In the genomic region with DNA sequence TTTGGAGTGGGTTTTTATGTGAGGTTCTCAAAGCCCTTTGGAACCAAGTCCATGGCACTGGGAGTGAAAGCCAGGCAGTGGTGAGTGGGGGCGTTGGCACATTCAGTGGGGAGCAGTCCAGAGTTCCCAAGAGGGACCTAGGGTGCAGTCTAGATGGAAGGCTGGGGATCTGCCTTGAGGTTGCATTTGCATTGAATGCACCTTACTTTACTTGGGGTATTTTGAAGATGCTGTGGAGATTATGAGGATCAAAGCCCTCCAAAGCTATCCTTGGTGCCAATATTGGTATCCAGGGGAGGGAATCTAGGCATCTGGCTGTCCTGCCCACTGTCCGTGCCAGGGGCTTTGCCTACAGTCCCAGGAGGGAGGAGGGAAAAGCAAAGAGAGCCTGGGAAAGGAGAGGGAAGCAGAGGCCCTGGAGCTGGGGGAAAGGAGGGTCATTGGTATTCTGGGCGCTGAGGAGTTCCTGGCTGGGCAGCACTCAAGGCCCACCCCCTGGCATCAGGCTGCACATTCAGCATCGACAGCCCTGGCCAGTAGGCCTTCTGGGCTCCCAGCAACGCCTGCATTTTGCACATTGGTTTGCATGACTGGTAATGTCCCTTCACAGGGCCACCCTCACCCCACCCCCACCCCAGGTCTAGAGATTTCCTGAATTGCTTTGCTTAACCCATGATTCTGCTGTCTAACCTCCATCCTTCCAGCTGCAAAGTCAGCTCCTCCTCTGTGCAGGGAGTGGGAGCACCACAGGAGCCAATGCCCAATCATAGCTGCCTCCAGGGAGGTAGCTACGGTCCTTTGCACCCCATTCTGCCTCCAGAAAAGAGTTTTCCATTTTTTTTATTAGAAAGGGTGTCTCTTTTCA, we compare ENCODE assay signal across 12 cellular contexts. TPM values are rescaled to one million over a fixed set of nuclear protein-coding genes. Genes with fewer than 3 reads are reported as not detected.
DNase-seq lines count a peak whose midpoint lies in the region; ATAC-seq and TF ChIP-seq lines count a peak whose summit lies in the region.
"Had no signal": no experiment of that assay in that cellular context is flagged by ENCODE, and none has a peak within 500 bp of the region (broad histone marks: within the 10 kb centered on the region; RNA-seq: fewer than 3 reads in every experiment).

No MANE protein-coding gene starts in this region.

- no peak overlapping the region for H2BK15ac ChIP-seq in neuronal stem cell (ENCODE audit: low read length)

- H4K8ac ChIP-seq in neuronal stem cell (ENCODE audit: low read depth, low read length): no peak overlapping the region

- ATAC-seq in GM19463 (IDR thresholded peaks at IDR 0.05; ENCODE audit: unreplicated experiment): no peak

- H2BK12ac ChIP-seq in neuronal stem cell (ENCODE audit: low read length): no peak overlapping the region

- no peak for TF ChIP-seq CTCF in RWPE1 (conservative IDR thresholded peaks at IDR 0.05; ENCODE audit: low read depth)

- peaks cover 16 to 36% (median 33%) of the 10 kb centered on the region in 10 experiments for H3K4me1 ChIP-seq in BLaER1 treated with 17β-estradiol and CSF1 and Interleukin-3, amounts not matched to agents 10 nM and 100 nM
- H3K4me1 ChIP-seq in HUES6 (ENCODE audit: control insufficient read depth, insufficient read depth, low read length) (peaks cover 17% of the 10 kb centered on the region), neuronal stem cell (ENCODE audit: control insufficient read depth in 2 of 2, insufficient read depth in 1 of 2, low read depth in 1 of 2, low read length in 2 of 2) (peaks cover 13 to 14% of the 10 kb centered on the region in 2 donors)

- H3K4me3 ChIP-seq in BLaER1 treated with 17β-estradiol and CSF1 and Interleukin-3, amounts not matched to agents 10 nM and 100 nM: peak overlapping the region in 4 of 10 experiments; percentile 19 to 40 (median 34); a peak in 4 of 20 replicates
- peak overlapping the region; percentile 70 for H3K4me3 ChIP-seq in HUES6 (ENCODE audit: low read depth, low read length)
- peak overlapping the region; percentile 34 to 74 for H3K4me3 ChIP-seq in neuronal stem cell (ENCODE audit: low read length in 2 of 2)

- peak; percentile 82 for DNase-seq in globus pallidus (ENCODE audit: low spot score)
- no peak for DNase-seq in neuronal stem cell (ENCODE audit: low spot score)
- no peak for DNase-seq in UCSD-AML1 (lab: John Stamatoyannopoulos, UW; ENCODE audit: unreplicated experiment)
- no peak for DNase-seq in AML-193 (lab: John Stamatoyannopoulos, UW)
- DNase-seq in RWPE1 (ENCODE audit: low spot score): no peak
- DNase-seq: activated CD4-positive, alpha-beta memory T cell treated with anti-CD3 and anti-CD28 coated beads, Interleukin-2, amount 10 ng/mL, durations not matched to agents 7 days and 5 days; mammary epithelial cell; NCI-H446 treated with DMSO at 0.1 percent for 48 hours had no signal

- H3K23ac ChIP-seq in neuronal stem cell (ENCODE audit: low read depth, low read length, poor library complexity): no peak overlapping the region

- H3K14ac ChIP-seq in neuronal stem cell (ENCODE audit: low read length): no peak overlapping the region

- H2AK5ac ChIP-seq in neuronal stem cell (ENCODE audit: low read depth, low read length): peak overlapping the region; percentile 36

- H2AFZ ChIP-seq in neuronal stem cell (ENCODE audit: low read length): peak overlapping the region; percentile 78

- H3K9ac ChIP-seq in BLaER1 treated with 17β-estradiol and CSF1 and Interleukin-3, amounts not matched to agents 10 nM and 100 nM: no peak overlapping the region
- H3K9ac ChIP-seq in HUES6 (ENCODE audit: low read length): no peak overlapping the region
- H3K9ac ChIP-seq in neuronal stem cell (ENCODE audit: low read depth, low read length, poor library complexity): no peak overlapping the region

- H3K18ac ChIP-seq in neuronal stem cell (ENCODE audit: low read length): no peak overlapping the region

- no peak overlapping the region for H2BK120ac ChIP-seq in neuronal stem cell (ENCODE audit: low read depth, low read length)

- peak overlapping the region; percentile 22 to 87 (median 53); a peak in 19 of 22 replicates for H3K4me2 ChIP-seq in BLaER1 treated with 17β-estradiol and CSF1 and Interleukin-3, amounts not matched to agents 10 nM and 100 nM
- peak overlapping the region; percentile 58 for H3K4me2 ChIP-seq in neuronal stem cell (ENCODE audit: insufficient read depth, low read length, poor library complexity, severe bottlenecking)

- no peaks in the 10 kb centered on the region for H3K79me1 ChIP-seq in neuronal stem cell (ENCODE audit: low read depth, low read length)

- H3K4ac ChIP-seq in neuronal stem cell (ENCODE audit: low read length): no peak overlapping the region

- no CpG with 5 or more reads among the region's 6 CpGs for WGBS in neuronal stem cell (ENCODE audit: extremely low coverage in 2 of 2, insufficient read length in 2 of 2, insufficient replicate concordance in 1 of 2), 2 donors

- H2BK5ac ChIP-seq in neuronal stem cell (ENCODE audit: low read length): no peak overlapping the region

- H4K20me1 ChIP-seq in BLaER1 treated with 17β-estradiol and CSF1 and Interleukin-3, amounts not matched to agents 10 nM and 100 nM: peaks cover 0 to 48% (median 12%) of the 10 kb centered on the region in 11 experiments; a peak in 11 of 22 replicates

- H3K27ac ChIP-seq in BLaER1 treated with 17β-estradiol and CSF1 and Interleukin-3, amounts not matched to agents 10 nM and 100 nM: no peak overlapping the region
- H3K27ac ChIP-seq in HUES6 (ENCODE audit: low read depth, low read length): no peak overlapping the region
- no peak overlapping the region for H3K27ac ChIP-seq in neuronal stem cell (replicated peaks; ENCODE audit: low read length)
- H3K27ac ChIP-seq in RWPE1: no peak overlapping the region

- no peaks in the 10 kb centered on the region for H3K9me3 ChIP-seq in BLaER1 treated with 17β-estradiol and CSF1 and Interleukin-3, amounts not matched to agents 10 nM and 100 nM (replicated peaks in 1 of 11)
- H3K9me3 ChIP-seq in HUES6 (ENCODE audit: control insufficient read depth, insufficient read depth, low read depth, low read length) (no peaks in the 10 kb centered on the region), neuronal stem cell (replicated peaks in 1 of 2; ENCODE audit: control insufficient read depth in 2 of 2, insufficient read depth in 1 of 2, low read depth in 1 of 2, low read length in 2 of 2) (no peaks in the 10 kb centered on the region)

- CTCF ChIA-PET in RWPE1 (lab: Yijun Ruan, JAX): interaction anchor here (0.8 kb wide), 1 partner anchor 21 kb away, joined by 3 read pairs; no protein-coding TSS in a partner anchor

- H3K27me3 ChIP-seq in BLaER1 treated with 17β-estradiol and CSF1 and Interleukin-3, amounts not matched to agents 10 nM and 100 nM: peaks cover 66 to 89% (median 84%) of the 10 kb centered on the region in 11 experiments
- peaks cover 89% of the 10 kb centered on the region for H3K27me3 ChIP-seq in HUES6 (ENCODE audit: control insufficient read depth, insufficient read depth, low read length)
- H3K27me3 ChIP-seq in neuronal stem cell (ENCODE audit: control insufficient read depth in 3 of 3, insufficient read depth in 3 of 3, low read depth in 1 of 3, low read length in 3 of 3): peaks cover 9 to 57% (median 31%) of the 10 kb centered on the region in 3 experiments

- no peaks in the 10 kb centered on the region for H3K36me3 ChIP-seq in BLaER1 treated with 17β-estradiol and CSF1 and Interleukin-3, amounts not matched to agents 10 nM and 100 nM
- H3K36me3 ChIP-seq in HUES6 (ENCODE audit: control insufficient read depth, insufficient read depth, low read length) (no peaks in the 10 kb centered on the region), neuronal stem cell (replicated peaks in 1 of 2; ENCODE audit: control insufficient read depth in 2 of 2, insufficient read depth in 2 of 2, low read length in 2 of 2) (peaks cover 0 to 8% of the 10 kb centered on the region in 2 donors)

- no peak overlapping the region for H4K91ac ChIP-seq in neuronal stem cell (ENCODE audit: low read depth, low read length, poor library complexity)

- POLR2A ChIA-PET in RWPE1 (lab: Yijun Ruan, JAX; ENCODE audit: low non-redundant PET): no interaction called here

RNA-seq across cellular contexts. Expression of gene BCAN, which starts 0.8 kb away (rescaled TPM):
- polyA plus RNA-seq in neuronal stem cell (2013, experiment 1 of 2): 0.89 TPM
- 0.54 TPM for polyA plus RNA-seq in neuronal stem cell (2013, experiment 2 of 2)
- polyA plus RNA-seq: mammary epithelial cell had no signal

RNA-seq across cellular contexts. Expression of gene HAPLN2, which starts 21.9 kb away (rescaled TPM):
- polyA plus RNA-seq in neuronal stem cell (2013, experiment 1 of 2): 1.8 TPM
- polyA plus RNA-seq in neuronal stem cell (2013, experiment 2 of 2): 1.7 TPM
- polyA plus RNA-seq: fibroblast of lung, mammary epithelial cell had no signal

RNA-seq across cellular contexts. Expression of gene NES, which starts 36.1 kb away (rescaled TPM):
- polyA plus RNA-seq in neuronal stem cell (2013, experiment 1 of 2): 150 TPM
- 143 TPM for polyA plus RNA-seq in neuronal stem cell (2013, experiment 2 of 2)

RNA-seq across cellular contexts. Expression of gene GPATCH4, which starts 39.8 kb away (rescaled TPM):
- 17.6 TPM for polyA plus RNA-seq in neuronal stem cell (2013, experiment 1 of 2)
- 17.2 TPM for polyA plus RNA-seq in neuronal stem cell (2013, experiment 2 of 2)

RNA-seq across cellular contexts. Expression of gene NAXE, which starts 49.5 kb away (rescaled TPM):
- 46.7 TPM for polyA plus RNA-seq in neuronal stem cell (2013, experiment 1 of 2)
- polyA plus RNA-seq in neuronal stem cell (2013, experiment 2 of 2): 47.1 TPM
